8 cellular contexts compared by ENCODE assay signal in the genomic region with DNA sequence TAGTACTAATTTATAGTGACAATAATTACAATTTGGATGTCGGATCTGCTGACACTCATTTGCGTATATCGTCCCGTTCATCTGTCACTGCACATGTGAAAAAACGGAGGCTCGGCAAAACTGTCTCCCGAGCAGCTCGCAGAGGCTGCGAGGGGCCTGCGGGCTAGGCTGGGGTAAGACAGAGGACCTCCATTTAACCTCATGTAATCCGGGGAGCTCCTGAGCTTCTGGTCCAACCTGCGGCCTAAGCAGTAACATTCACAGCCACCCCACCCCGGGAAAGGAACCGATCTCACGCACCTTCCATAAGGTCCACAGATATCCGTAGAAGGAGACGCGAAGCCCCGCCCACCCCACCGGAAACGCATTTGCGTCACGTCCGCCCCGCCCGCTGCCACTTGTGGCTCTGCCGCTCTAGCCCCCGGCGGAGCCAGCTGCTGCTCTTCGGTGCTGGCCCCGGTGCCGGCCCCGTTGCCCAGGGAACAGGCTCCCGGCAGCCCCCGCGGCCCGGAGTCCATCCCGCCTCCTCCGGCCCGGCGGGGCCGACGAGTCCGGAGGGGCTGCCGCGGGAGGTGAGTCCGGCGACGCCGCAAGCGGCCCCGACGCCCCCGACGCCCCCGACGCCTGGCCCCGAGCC. TPM values are rescaled to one million over a fixed set of nuclear protein-coding genes. Genes with fewer than 3 reads are reported as not detected.
DNase-seq lines count a peak whose midpoint lies in the region; ATAC-seq and TF ChIP-seq lines count a peak whose summit lies in the region.

A gene (minus strand): TSS at position 346 of the 637 bp plus-strand sequence. CDS start 39 bp downstream, at position 307.
A gene with protein sequence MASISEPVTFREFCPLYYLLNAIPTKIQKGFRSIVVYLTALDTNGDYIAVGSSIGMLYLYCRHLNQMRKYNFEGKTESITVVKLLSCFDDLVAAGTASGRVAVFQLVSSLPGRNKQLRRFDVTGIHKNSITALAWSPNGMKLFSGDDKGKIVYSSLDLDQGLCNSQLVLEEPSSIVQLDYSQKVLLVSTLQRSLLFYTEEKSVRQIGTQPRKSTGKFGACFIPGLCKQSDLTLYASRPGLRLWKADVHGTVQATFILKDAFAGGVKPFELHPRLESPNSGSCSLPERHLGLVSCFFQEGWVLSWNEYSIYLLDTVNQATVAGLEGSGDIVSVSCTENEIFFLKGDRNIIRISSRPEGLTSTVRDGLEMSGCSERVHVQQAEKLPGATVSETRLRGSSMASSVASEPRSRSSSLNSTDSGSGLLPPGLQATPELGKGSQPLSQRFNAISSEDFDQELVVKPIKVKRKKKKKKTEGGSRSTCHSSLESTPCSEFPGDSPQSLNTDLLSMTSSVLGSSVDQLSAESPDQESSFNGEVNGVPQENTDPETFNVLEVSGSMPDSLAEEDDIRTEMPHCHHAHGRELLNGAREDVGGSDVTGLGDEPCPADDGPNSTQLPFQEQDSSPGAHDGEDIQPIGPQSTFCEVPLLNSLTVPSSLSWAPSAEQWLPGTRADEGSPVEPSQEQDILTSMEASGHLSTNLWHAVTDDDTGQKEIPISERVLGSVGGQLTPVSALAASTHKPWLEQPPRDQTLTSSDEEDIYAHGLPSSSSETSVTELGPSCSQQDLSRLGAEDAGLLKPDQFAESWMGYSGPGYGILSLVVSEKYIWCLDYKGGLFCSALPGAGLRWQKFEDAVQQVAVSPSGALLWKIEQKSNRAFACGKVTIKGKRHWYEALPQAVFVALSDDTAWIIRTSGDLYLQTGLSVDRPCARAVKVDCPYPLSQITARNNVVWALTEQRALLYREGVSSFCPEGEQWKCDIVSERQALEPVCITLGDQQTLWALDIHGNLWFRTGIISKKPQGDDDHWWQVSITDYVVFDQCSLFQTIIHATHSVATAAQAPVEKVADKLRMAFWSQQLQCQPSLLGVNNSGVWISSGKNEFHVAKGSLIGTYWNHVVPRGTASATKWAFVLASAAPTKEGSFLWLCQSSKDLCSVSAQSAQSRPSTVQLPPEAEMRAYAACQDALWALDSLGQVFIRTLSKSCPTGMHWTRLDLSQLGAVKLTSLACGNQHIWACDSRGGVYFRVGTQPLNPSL (N-terminal part only) (plus strand): TSS at position 397 of the 637 bp plus-strand sequence. CDS start 13,781 bp downstream, outside the sequence.

- H3K36me3 Mint-ChIP-seq in activated CD4-positive, alpha-beta T cell treated with anti-CD3 and anti-CD28 coated beads, Interleukin-2, amount 10 ng/mL, durations not matched to agents 24 days and 14 days (ENCODE audit: low read depth): peaks cover 15% of the 10 kb centered on the region

- DNase-seq in NCI-H526 treated with DMSO at 0.1 percent for 48 hours (lab: John Stamatoyannopoulos, UW) (peak; percentile 92), coronary artery (ENCODE audit: low spot score) (peak; percentile 98), left kidney (ENCODE audit: low read depth, low spot score) (peak; percentile 99)
- peak; percentile 98 for DNase-seq in activated CD4-positive, alpha-beta T cell treated with anti-CD3 and anti-CD28 coated beads, Interleukin-2, amount 10 ng/mL, durations not matched to agents 24 days and 14 days
- DNase-seq in stimulated activated CD4-positive, alpha-beta T cell treated with anti-CD3 and anti-CD28 coated beads, Interleukin-1b, Interleukin-23, amount 100 ng/mL, for 48 hours: peak; percentile 96

- H3K36me3 ChIP-seq in BLaER1: peaks cover 13% of the 10 kb centered on the region

- intact Hi-C loops in activated CD4-positive, alpha-beta T cell treated with anti-CD3 and anti-CD28 coated beads, Interleukin-2, amount 10 ng/mL, durations not matched to agents 24 days and 14 days (cut with micrococcal nuclease): loop anchor here (1.0 to 5.0 kb wide), 6 partner anchors 46 to 460 kb away; a partner anchor contains a TSS

- H3K4me3 ChIP-seq in BLaER1: peak within 1 kb of the TSS; percentile 89
- peak within 1 kb of the TSS; percentile 83 for H3K4me3 ChIP-seq in coronary artery

- H3K9me3 Mint-ChIP-seq in activated CD4-positive, alpha-beta T cell treated with anti-CD3 and anti-CD28 coated beads, Interleukin-2, amount 10 ng/mL, durations not matched to agents 24 days and 14 days: no peaks in the 10 kb centered on the region

- peak within 1 kb of the TSS; percentile 96 for H3K4me2 ChIP-seq in BLaER1

- no peak for TF ChIP-seq CTCF in coronary artery (IDR thresholded peaks at IDR 0.05)

- peaks cover 34% of the 10 kb centered on the region for H3K4me1 ChIP-seq in BLaER1

- H3K27me3 ChIP-seq in BLaER1: no peaks in the 10 kb centered on the region

- H3K27me3 Mint-ChIP-seq in activated CD4-positive, alpha-beta T cell treated with anti-CD3 and anti-CD28 coated beads, Interleukin-2, amount 10 ng/mL, durations not matched to agents 24 days and 14 days: peaks cover 2% of the 10 kb centered on the region

- H3K27ac Mint-ChIP-seq in activated CD4-positive, alpha-beta T cell treated with anti-CD3 and anti-CD28 coated beads, Interleukin-2, amount 10 ng/mL, durations not matched to agents 24 days and 14 days: peak within 1 kb of the TSS; percentile 92

- peaks cover 27% of the 10 kb centered on the region for H3K4me1 Mint-ChIP-seq in activated CD4-positive, alpha-beta T cell treated with anti-CD3 and anti-CD28 coated beads, Interleukin-2, amount 10 ng/mL, durations not matched to agents 24 days and 14 days

- H4K20me1 ChIP-seq in BLaER1: no peaks in the 10 kb centered on the region

- ATAC-seq in GM19328 (IDR thresholded peaks at IDR 0.05; ENCODE audit: unreplicated experiment) (peak; percentile 74), HG03469 (IDR thresholded peaks at IDR 0.05; ENCODE audit: unreplicated experiment) (peak; percentile 74)

- peak within 1 kb of the TSS; percentile 91 for H3K9ac ChIP-seq in BLaER1

- no peaks in the 10 kb centered on the region for H3K9me3 ChIP-seq in BLaER1

- H3K27ac ChIP-seq in BLaER1: peak within 1 kb of the TSS; percentile 78
- H3K27ac ChIP-seq in coronary artery: peak within 1 kb of the TSS; percentile 91 to 96

- H3K4me3 Mint-ChIP-seq in activated CD4-positive, alpha-beta T cell treated with anti-CD3 and anti-CD28 coated beads, Interleukin-2, amount 10 ng/mL, durations not matched to agents 24 days and 14 days: no peak within 1 kb of the TSS

RNA-seq across cellular contexts. Expression of the first gene that starts in this region (rescaled TPM):
- total RNA-seq in activated CD4-positive, alpha-beta T cell treated with anti-CD3 and anti-CD28 coated beads, Interleukin-2, amount 10 ng/mL, durations not matched to agents 24 days and 14 days: 43.7 and 46.2 TPM in 2 replicates

RNA-seq across cellular contexts. Expression of the second gene that starts in this region (rescaled TPM):
- total RNA-seq in activated CD4-positive, alpha-beta T cell treated with anti-CD3 and anti-CD28 coated beads, Interleukin-2, amount 10 ng/mL, durations not matched to agents 24 days and 14 days: 6.4 and 7.4 TPM in 2 replicates

Comparison
In these comparisons a context has a peak if more than half of its experiments do, and no peak if none do; other contexts are left out.
1. Peak in every context shown above with its lines: DNase-seq, ATAC-seq, H3K4me3 ChIP-seq and H3K27ac ChIP-seq.